In genomic region chr2:20452551-20452950, GRCh38 we compare ENCODE assay signal across 10 cellular contexts. TPM values are rescaled to one million over a fixed set of nuclear protein-coding genes. Genes with fewer than 3 reads are reported as not detected.
DNase-seq lines count a peak whose midpoint lies in the region; ATAC-seq and TF ChIP-seq lines count a peak whose summit lies in the region.
"Had no signal": no experiment of that assay in that cellular context is flagged by ENCODE, and none has a peak within 500 bp of the region (broad histone marks: within the 10 kb centered on the region; RNA-seq: fewer than 3 reads in every experiment).

No MANE protein-coding gene starts in this region.

- no peak overlapping the region for H3K4me3 Mint-ChIP-seq in Calu3 (ENCODE audit: low read depth, unreplicated experiment)
- no peak overlapping the region for H3K4me3 Mint-ChIP-seq in activated T-helper 2 cell treated with anti-CD3 and anti-CD28 coated beads, Interferon-gamma antibody, Interleukin-2, Interleukin-4, amounts not matched to agents 10 μg/mL and 5 μg/mL and 100 μg/mL, durations not matched to agents 14 hours and 24 hours and 36 hours (ENCODE audit: low read depth)
- H3K4me3 Mint-ChIP-seq: activated naive CD8-positive, alpha-beta T cell treated with anti-CD3 and anti-CD28 coated beads for 36 hours had no signal

- no peak overlapping the region for H3K4me3 ChIP-seq in WERI-Rb-1 (ENCODE audit: low read depth, low read length)

- peaks cover 22% of the 10 kb centered on the region for H3K36me3 ChIP-seq in WERI-Rb-1

- peak; percentile 25 for ATAC-seq in foreskin keratinocyte

- H3K4me1 ChIP-seq in foreskin keratinocyte: peaks cover 7% of the 10 kb centered on the region

- H3K27me3 Mint-ChIP-seq in Calu3 (ENCODE audit: unreplicated experiment): no peaks in the 10 kb centered on the region
- peaks cover 20% of the 10 kb centered on the region for H3K27me3 Mint-ChIP-seq in activated T-helper 2 cell treated with anti-CD3 and anti-CD28 coated beads, Interferon-gamma antibody, Interleukin-2, Interleukin-4, amounts not matched to agents 10 μg/mL and 5 μg/mL and 100 μg/mL, durations not matched to agents 14 hours and 24 hours and 36 hours (ENCODE audit: low read depth)

- H3K4me1 Mint-ChIP-seq in Calu3 (ENCODE audit: low read depth, unreplicated experiment): peaks cover 17% of the 10 kb centered on the region
- peaks cover 16% of the 10 kb centered on the region for H3K4me1 Mint-ChIP-seq in activated T-helper 2 cell treated with anti-CD3 and anti-CD28 coated beads, Interferon-gamma antibody, Interleukin-2, Interleukin-4, amounts not matched to agents 10 μg/mL and 5 μg/mL and 100 μg/mL, durations not matched to agents 14 hours and 24 hours and 36 hours (ENCODE audit: low read depth)

- no peaks in the 10 kb centered on the region for H3K9me3 Mint-ChIP-seq in Calu3 (ENCODE audit: low read depth, unreplicated experiment)
- H3K9me3 Mint-ChIP-seq in activated T-helper 2 cell treated with anti-CD3 and anti-CD28 coated beads, Interferon-gamma antibody, Interleukin-2, Interleukin-4, amounts not matched to agents 10 μg/mL and 5 μg/mL and 100 μg/mL, durations not matched to agents 14 hours and 24 hours and 36 hours: no peaks in the 10 kb centered on the region
- H3K9me3 Mint-ChIP-seq: activated naive CD8-positive, alpha-beta T cell treated with anti-CD3 and anti-CD28 coated beads for 36 hours had no signal

- no peaks in the 10 kb centered on the region for H3K9me3 ChIP-seq in WERI-Rb-1 (ENCODE audit: severe bottlenecking)

- peak overlapping the region; percentile 39 for H3K27ac Mint-ChIP-seq in Calu3 (ENCODE audit: unreplicated experiment)
- no peak overlapping the region for H3K27ac Mint-ChIP-seq in activated T-helper 2 cell treated with anti-CD3 and anti-CD28 coated beads, Interferon-gamma antibody, Interleukin-2, Interleukin-4, amounts not matched to agents 10 μg/mL and 5 μg/mL and 100 μg/mL, durations not matched to agents 14 hours and 24 hours and 36 hours
- H3K27ac Mint-ChIP-seq: activated naive CD8-positive, alpha-beta T cell treated with anti-CD3 and anti-CD28 coated beads for 36 hours had no signal

- TF ChIP-seq CTCF in Calu3 (IDR thresholded peaks at IDR 0.05; ENCODE audit: unreplicated experiment) (no peak), WERI-Rb-1 (IDR thresholded peaks at IDR 0.05; ENCODE audit: low read depth, low read length) (no peak), foreskin keratinocyte (conservative IDR thresholded peaks at IDR 0.05) (peak; percentile 68), GM10266 (IDR thresholded peaks at IDR 0.05; ENCODE audit: control insufficient read depth, insufficient read depth, low read depth, missing control alignments) (no peak)

- DNase-seq in Calu3: no peak
- DNase-seq in WERI-Rb-1: peak; percentile 39
- peak in 1 of 2 donors; percentile 55 for DNase-seq in foreskin keratinocyte
- DNase-seq in pons (ENCODE audit: low spot score): peak; percentile 81
- DNase-seq in activated T-helper 2 cell treated with anti-CD3 and anti-CD28 coated beads, Interferon-gamma antibody, Interleukin-2, Interleukin-4, amounts not matched to agents 10 μg/mL and 5 μg/mL and 100 μg/mL, durations not matched to agents 14 hours and 24 hours and 36 hours (ENCODE audit: low spot score): no peak
- no peak for DNase-seq in stimulated activated CD4-positive, alpha-beta T cell treated with anti-CD3 and anti-CD28 coated beads, Interleukin-4, amount 100 ng/mL, for 24 hours
- DNase-seq in GM10266 (ENCODE audit: extremely low spot score): no peak
- no peak for DNase-seq in activated CD4-positive, CD25-positive, alpha-beta regulatory T cell treated with anti-CD3 and anti-CD28 coated beads, Interleukin-2, amount 50 U/mL, for 72 hours
- DNase-seq: activated naive CD8-positive, alpha-beta T cell treated with anti-CD3 and anti-CD28 coated beads for 36 hours; stimulated activated CD4-positive, alpha-beta T cell treated with anti-CD3 and anti-CD28 coated beads, Interleukin-12 subunit alpha, Interleukin-12 subunit beta, amount 100 ng/mL, for 4 hours had no signal

- H3K36me3 Mint-ChIP-seq in Calu3 (ENCODE audit: insufficient read depth, unreplicated experiment): peaks cover 41% of the 10 kb centered on the region
- H3K36me3 Mint-ChIP-seq in activated T-helper 2 cell treated with anti-CD3 and anti-CD28 coated beads, Interferon-gamma antibody, Interleukin-2, Interleukin-4, amounts not matched to agents 10 μg/mL and 5 μg/mL and 100 μg/mL, durations not matched to agents 14 hours and 24 hours and 36 hours (ENCODE audit: low read depth): peaks cover 20% of the 10 kb centered on the region
- H3K36me3 Mint-ChIP-seq: activated naive CD8-positive, alpha-beta T cell treated with anti-CD3 and anti-CD28 coated beads for 36 hours had no signal

- no peak overlapping the region for H3K27ac ChIP-seq in WERI-Rb-1
- H3K27ac ChIP-seq in foreskin keratinocyte: no peak overlapping the region

- BruUV-seq in Calu3 (replicated peaks; lab: Mats Ljungman, UMichigan): no TSS peak

- intact Hi-C loops in Calu3 (cut with micrococcal nuclease; ENCODE audit: unreplicated experiment): no loop called here
- intact Hi-C loops in activated T-helper 2 cell treated with anti-CD3 and anti-CD28 coated beads, Interferon-gamma antibody, Interleukin-2, Interleukin-4, amounts not matched to agents 10 μg/mL and 5 μg/mL and 100 μg/mL, durations not matched to agents 14 hours and 24 hours and 36 hours (cut with micrococcal nuclease): no loop called here

- CTCF ChIA-PET in Calu3 (lab: Charles Lee): interaction anchor here (0.6 to 3.1 kb wide), 6 partner anchors 8 to 190 kb away, joined by 3 to 24 read pairs (median 4); no protein-coding TSS in a partner anchor

- H3K27me3 ChIP-seq in WERI-Rb-1 (ENCODE audit: insufficient read depth, low read depth, severe bottlenecking): no peaks in the 10 kb centered on the region
- H3K27me3 ChIP-seq in foreskin keratinocyte: no peaks in the 10 kb centered on the region

RNA-seq across cellular contexts. Expression of gene RHOB, which starts 5.7 kb away (rescaled TPM):
- 143 and 147 TPM in 2 replicates for total RNA-seq in Calu3 (2022)
- 46.8 and 64.3 TPM in 2 replicates for total RNA-seq in foreskin keratinocyte
- 31.0 and 40.3 TPM in 2 replicates for polyA plus RNA-seq in foreskin keratinocyte
- 119 and 123 TPM in 2 replicates for total RNA-seq in activated T-helper 2 cell treated with anti-CD3 and anti-CD28 coated beads, Interferon-gamma antibody, Interleukin-2, Interleukin-4, amounts not matched to agents 10 μg/mL and 5 μg/mL and 100 μg/mL, durations not matched to agents 14 hours and 24 hours and 36 hours

Comparison
In these comparisons a context has a peak if more than half of its experiments do, and no peak if none do; other contexts are left out.
1. DNase-seq: peak in WERI-Rb-1 (single experiment) and pons (single experiment); none in Calu3 (single experiment), activated T-helper 2 cell treated with anti-CD3 and anti-CD28 coated beads, Interferon-gamma antibody, Interleukin-2, Interleukin-4, amounts not matched to agents 10 μg/mL and 5 μg/mL and 100 μg/mL, durations not matched to agents 14 hours and 24 hours and 36 hours (single experiment), stimulated activated CD4-positive, alpha-beta T cell treated with anti-CD3 and anti-CD28 coated beads, Interleukin-4, amount 100 ng/mL, for 24 hours (single experiment), GM10266 (single experiment) and activated CD4-positive, CD25-positive, alpha-beta regulatory T cell treated with anti-CD3 and anti-CD28 coated beads, Interleukin-2, amount 50 U/mL, for 72 hours (single experiment).